13 cellular contexts compared by ENCODE assay signal in genomic region chr1:11037019-11037739, GRCh38. TPM values are rescaled to one million over a fixed set of nuclear protein-coding genes. Genes with fewer than 3 reads are reported as not detected.
"Had no signal": no experiment of that assay in that cellular context is flagged by ENCODE, and none has a peak within 500 bp of the region (broad histone marks: within the 10 kb centered on the region; RNA-seq: fewer than 3 reads in every experiment).

No MANE protein-coding gene starts in this region.

RNA-seq across cellular contexts. Expression of gene MASP2, which starts 9.9 kb away (rescaled TPM):
- total RNA-seq: dermis microvascular lymphatic vessel endothelial cell, heart right ventricle, left colon, left ventricle myocardium superior, lower lobe of right lung, pancreas, posterior vena cava, pulmonary artery endothelial cell, spleen, thoracic aorta, tibial nerve, upper lobe of left lung had no signal
- polyA plus RNA-seq: neural cell had no signal
